Comparison of ENCODE assay signal across 8 cellular contexts in genomic region chr14:91858536-91859275, GRCh38. TPM values are rescaled to one million over a fixed set of nuclear protein-coding genes. Genes with fewer than 3 reads are reported as not detected.
DNase-seq lines count a peak whose midpoint lies in the region; ATAC-seq and TF ChIP-seq lines count a peak whose summit lies in the region.

No MANE protein-coding gene starts in this region.

- CTCF ChIA-PET in GM10248 (lab: Yijun Ruan, JAX): interaction anchor here (0.7 to 1.8 kb wide), 3 partner anchors 13 to 209 kb away, joined by 4 to 8 read pairs (median 5); no protein-coding TSS in a partner anchor

- POLR2A ChIA-PET in GM10248 (lab: Yijun Ruan, JAX): no interaction called here

- no peak overlapping the region for H3K4me3 ChIP-seq in NB4 (ENCODE audit: low read depth, low read length)

- peak; percentile 76 for ATAC-seq in GM21576 (IDR thresholded peaks at IDR 0.05; ENCODE audit: unreplicated experiment)
- peak; percentile 52 for ATAC-seq in stimulated activated naive CD8-positive, alpha-beta T cell treated with anti-CD3 and anti-CD28 coated beads, Interleukin-15, Interleukin-2, amounts not matched to agents 100 U/mL and 50 U/mL, for 24 hours

- TF ChIP-seq CTCF in GM10248 (IDR thresholded peaks at IDR 0.05; ENCODE audit: control extremely low read depth, extremely low read depth, low read depth, missing control alignments): peak; percentile 47
- peak; percentile 10 for TF ChIP-seq CTCF in NB4 (IDR thresholded peaks at IDR 0.05; ENCODE audit: low read depth, low read length)

- no peak for TF ChIP-seq POLR2A in NB4 (IDR thresholded peaks at IDR 0.05; ENCODE audit: extremely low read depth, insufficient read length)

- DNase-seq in GM10248 (ENCODE audit: extremely low spot score) (peak; percentile 39), NB4 (ENCODE audit: low read depth) (peak; percentile 64), dermis microvascular lymphatic vessel endothelial cell (ENCODE audit: low read depth in 2 of 2) (peak; percentile 44 to 80), putamen (ENCODE audit: low spot score) (no peak), NCI-H510A treated with DMSO at 0.1 percent for 48 hours (lab: John Stamatoyannopoulos, UW) (no peak), occipital lobe (lab: John Stamatoyannopoulos, UW) (no peak)
- DNase-seq in stimulated activated naive CD8-positive, alpha-beta T cell treated with anti-CD3 and anti-CD28 coated beads, Interleukin-15, Interleukin-2, amounts not matched to agents 100 U/mL and 50 U/mL, for 24 hours: no peak

RNA-seq across cellular contexts. Expression of gene TC2N, which starts 8.6 kb away (rescaled TPM):
- 7.4 and 40.0 TPM in 2 replicates for total RNA-seq in dermis microvascular lymphatic vessel endothelial cell
- 22.8 TPM for total RNA-seq in occipital lobe

Comparison
In these comparisons a context has a peak if more than half of its experiments do, and no peak if none do; other contexts are left out.
1. DNase-seq: peak in GM10248 (single experiment), NB4 (single experiment) and dermis microvascular lymphatic vessel endothelial cell (2 of 2); none in stimulated activated naive CD8-positive, alpha-beta T cell treated with anti-CD3 and anti-CD28 coated beads, Interleukin-15, Interleukin-2, amounts not matched to agents 100 U/mL and 50 U/mL, for 24 hours (single experiment), putamen (single experiment), NCI-H510A treated with DMSO at 0.1 percent for 48 hours (single experiment) and occipital lobe (single experiment).